10 cellular contexts compared by ENCODE assay signal in genomic region chr1:36096500-36097412, GRCh38. TPM values are rescaled to one million over a fixed set of nuclear protein-coding genes. Genes with fewer than 3 reads are reported as not detected.
DNase-seq lines count a peak whose midpoint lies in the region; ATAC-seq and TF ChIP-seq lines count a peak whose summit lies in the region.
"Had no signal": no experiment of that assay in that cellular context is flagged by ENCODE, and none has a peak within 500 bp of the region (broad histone marks: within the 10 kb centered on the region; RNA-seq: fewer than 3 reads in every experiment).

No MANE protein-coding gene starts in this region.

- no peaks in the 10 kb centered on the region for H3K9me3 Mint-ChIP-seq in stimulated activated naive B cell treated with anti-CD40 and anti-IgM and Interleukin-4, amounts not matched to agents 10 μg/mL and 1 μg/mL and 100 μg/mL, for 72 hours

- peaks cover 21 to 27% of the 10 kb centered on the region in 2 donors for H3K36me3 Mint-ChIP-seq in stimulated activated naive B cell treated with anti-CD40 and anti-IgM and Interleukin-4, amounts not matched to agents 10 μg/mL and 1 μg/mL and 100 μg/mL, for 72 hours

- TF ChIP-seq POLR2A in tibial nerve (IDR thresholded peaks at IDR 0.05), result no peak

- no peak for ATAC-seq in stimulated activated naive B cell treated with anti-CD40 and anti-IgM and Interleukin-4, amounts not matched to agents 10 μg/mL and 1 μg/mL and 100 μg/mL, for 72 hours (replicated peaks)
- ATAC-seq in GM21367 (IDR thresholded peaks at IDR 0.05; ENCODE audit: unreplicated experiment), result no peak

- no peaks in the 10 kb centered on the region for H3K9me3 ChIP-seq in tibial nerve

- 52 to 66% methylated on average over 16 of the region's 16 CpGs for WGBS in tibial nerve, 2 donors

- TF ChIP-seq CTCF in coronary artery (IDR thresholded peaks at IDR 0.05) (no peak), tibial nerve (IDR thresholded peaks at IDR 0.05) (peak in 1 of 5 experiments; percentile 12)

- H3K36me3 ChIP-seq in tibial nerve, result peaks cover 5 to 54% (median 26%) of the 10 kb centered on the region in 3 donors

- peaks cover 3 to 18% of the 10 kb centered on the region in 2 donors for H3K4me1 Mint-ChIP-seq in stimulated activated naive B cell treated with anti-CD40 and anti-IgM and Interleukin-4, amounts not matched to agents 10 μg/mL and 1 μg/mL and 100 μg/mL, for 72 hours

- DNase-seq in activated CD4-positive, alpha-beta T cell treated with anti-CD3 and anti-CD28 coated beads for 48 hours, result peak; percentile 31
- DNase-seq in activated CD4-positive, alpha-beta T cell treated with anti-CD3 and anti-CD28 coated beads for 1 hour, result no peak
- DNase-seq in NCI-H524 (lab: John Stamatoyannopoulos, UW) (peak; percentile 66 to 72), coronary artery (ENCODE audit: low spot score) (peak; percentile 72), tibial nerve (ENCODE audit: low spot score in 2 of 2) (no peak), T-helper 1 cell (no peak)
- no peak for DNase-seq in stimulated activated naive B cell treated with anti-CD40 and anti-IgM and Interleukin-4, amounts not matched to agents 10 μg/mL and 1 μg/mL and 100 μg/mL, for 72 hours
- DNase-seq: anterior cingulate cortex, DMS153 had no signal

- H3K4me1 ChIP-seq in tibial nerve, result peaks cover 0 to 65% (median 4%) of the 10 kb centered on the region in 4 donors

- no peak overlapping the region for H3K4me3 Mint-ChIP-seq in stimulated activated naive B cell treated with anti-CD40 and anti-IgM and Interleukin-4, amounts not matched to agents 10 μg/mL and 1 μg/mL and 100 μg/mL, for 72 hours

- TF ChIP-seq EP300 in tibial nerve (IDR thresholded peaks at IDR 0.05), result no peak

- peak overlapping the region in 1 of 2 donors; percentile 48 for H3K27ac ChIP-seq in coronary artery
- peak overlapping the region in 2 of 4 donors; percentile 28 to 66 for H3K27ac ChIP-seq in tibial nerve

- H3K27ac Mint-ChIP-seq in stimulated activated naive B cell treated with anti-CD40 and anti-IgM and Interleukin-4, amounts not matched to agents 10 μg/mL and 1 μg/mL and 100 μg/mL, for 72 hours, result peak overlapping the region; percentile 60

- H3K4me3 ChIP-seq in coronary artery (no peak overlapping the region), tibial nerve (no peak overlapping the region)

- no peaks in the 10 kb centered on the region for H3K27me3 Mint-ChIP-seq in stimulated activated naive B cell treated with anti-CD40 and anti-IgM and Interleukin-4, amounts not matched to agents 10 μg/mL and 1 μg/mL and 100 μg/mL, for 72 hours

- H3K27me3 ChIP-seq in tibial nerve, result no peaks in the 10 kb centered on the region

RNA-seq across cellular contexts. Expression of gene ADPRS, which starts 8.1 kb away (rescaled TPM):
- 10 to 100 TPM; 41.0 to 64.3 (median 48.0) TPM for total RNA-seq in tibial nerve

RNA-seq across cellular contexts. Expression of gene TEKT2, which starts 12.9 kb away (rescaled TPM):
- under 1 TPM in 1 of 4 donors, not detected in 3; 0.90 TPM for total RNA-seq in tibial nerve

RNA-seq across cellular contexts. Expression of gene COL8A2, which starts 28.3 kb away (rescaled TPM):
- 10 to 100 TPM; 26.7 to 57.9 (median 50.2) TPM for total RNA-seq in tibial nerve

RNA-seq across cellular contexts. Expression of gene TRAPPC3, which starts 52.5 kb away (rescaled TPM):
- 10 to 100 TPM; 48.0 to 90.4 (median 69.1) TPM for total RNA-seq in tibial nerve

RNA-seq across cellular contexts. Expression of gene MAP7D1, which starts 59.2 kb away (rescaled TPM):
- 100 to 1,000 TPM in 3 of 4 donors, 10 to 100 TPM in 1; 85.0 to 184 (median 121) TPM for total RNA-seq in tibial nerve

Comparison
In these comparisons a context has a peak if more than half of its experiments do, and no peak if none do; other contexts are left out.
1. DNase-seq: peak in activated CD4-positive, alpha-beta T cell treated with anti-CD3 and anti-CD28 coated beads for 48 hours (single experiment), NCI-H524 (2 of 2) and coronary artery (single experiment); none in activated CD4-positive, alpha-beta T cell treated with anti-CD3 and anti-CD28 coated beads for 1 hour (single experiment), stimulated activated naive B cell treated with anti-CD40 and anti-IgM and Interleukin-4, amounts not matched to agents 10 μg/mL and 1 μg/mL and 100 μg/mL, for 72 hours (single experiment), tibial nerve (0 of 2) and T-helper 1 cell (0 of 5).